In genomic region chr13:112330479-112331407, GRCh38 we compare ENCODE assay signal across 1 cellular context.
TF ChIP-seq lines count a peak whose summit lies in the region.

No MANE protein-coding gene starts in this region.

TF ChIP-seq in HepG2, 621 proteins besides CTCF, POLR2A, EP300 and RAD21:
- TF ChIP-seq MTA3 (CRISPR knock-in tag; IDR thresholded peaks at IDR 0.05) = no peak
- TF ChIP-seq BCL6 (CRISPR knock-in tag; IDR thresholded peaks at IDR 0.05) = no peak
- no peak for TF ChIP-seq ZNF354B (CRISPR knock-in tag; IDR thresholded peaks at IDR 0.05)
- no peak for TF ChIP-seq ZNF367 (CRISPR knock-in tag; IDR thresholded peaks at IDR 0.05; ENCODE audit: borderline replicate concordance)
- TF ChIP-seq GFI1 (CRISPR knock-in tag; IDR thresholded peaks at IDR 0.05; ENCODE audit: borderline replicate concordance) = no peak
- TF ChIP-seq ZFP62 (CRISPR knock-in tag; IDR thresholded peaks at IDR 0.05) = no peak
- no peak for TF ChIP-seq ZNF576 (CRISPR knock-in tag; IDR thresholded peaks at IDR 0.05)
- no peak for TF ChIP-seq ZNF10 (CRISPR knock-in tag; IDR thresholded peaks at IDR 0.05; ENCODE audit: borderline replicate concordance, low read depth)
- no peak for TF ChIP-seq CBFB (CRISPR knock-in tag; IDR thresholded peaks at IDR 0.05)
- TF ChIP-seq MIER2 (CRISPR knock-in tag; IDR thresholded peaks at IDR 0.05) = no peak
- no peak for TF ChIP-seq ZNF766 (CRISPR knock-in tag; IDR thresholded peaks at IDR 0.05; ENCODE audit: borderline replicate concordance)
- TF ChIP-seq HCFC1 (IDR thresholded peaks at IDR 0.05; ENCODE audit: low read depth, low read length) = no peak
- TF ChIP-seq ETS1 (CRISPR knock-in tag; IDR thresholded peaks at IDR 0.05) = no peak
- no peak for TF ChIP-seq KLF12 (CRISPR knock-in tag; IDR thresholded peaks at IDR 0.05; ENCODE audit: borderline replicate concordance)
- TF ChIP-seq RFX3 (CRISPR knock-in tag; IDR thresholded peaks at IDR 0.05) = no peak
- TF ChIP-seq MXD3 (CRISPR knock-in tag; IDR thresholded peaks at IDR 0.05) = no peak
